ENCODE assay signal across 1 cellular context in the genomic region with DNA sequence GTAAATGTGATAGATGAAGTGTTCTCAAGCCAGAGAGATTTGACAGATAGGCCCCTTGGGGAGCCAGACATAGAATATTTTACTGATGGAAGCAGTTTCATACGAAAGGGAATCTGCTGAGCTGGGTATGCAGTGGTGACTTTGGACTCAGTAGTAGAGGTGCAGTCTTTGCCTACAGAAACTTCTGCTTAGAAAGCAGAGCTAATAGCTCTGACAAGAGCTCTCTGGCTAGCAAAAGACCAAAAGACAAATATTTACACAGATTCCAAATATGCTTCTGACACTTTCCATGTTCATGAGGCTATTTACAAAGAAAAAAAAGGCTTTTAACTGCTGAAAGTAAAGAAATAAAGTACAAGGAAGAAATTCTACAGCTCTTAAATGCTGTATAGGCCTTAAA.
TF ChIP-seq lines count a peak whose summit lies in the region.
"Not testable (repeated sequence)": the region's sequence is repeated elsewhere in the genome, so short reads cannot be mapped to it uniquely, and the experiment has no call there.

No MANE protein-coding gene starts in this region.

TF ChIP-seq in HepG2, 621 proteins besides CTCF, POLR2A, EP300 and RAD21 (continues in another document):
- TF ChIP-seq HDAC2 (CRISPR knock-in tag; IDR thresholded peaks at IDR 0.05) (peak; percentile 61), ISL2 (CRISPR knock-in tag; IDR thresholded peaks at IDR 0.05) (peak; percentile 92), CREM (IDR thresholded peaks at IDR 0.05) (peak; percentile 63), ZNF331 (CRISPR knock-in tag; IDR thresholded peaks at IDR 0.05) (0 out of 2 replicates have a peak, but pooled peaks have one; percentile 43), PPARG (CRISPR knock-in tag; conservative IDR thresholded peaks at IDR 0.05) (peak; percentile 46; the same call in 1 of the 2 replicates), HMG20A (CRISPR knock-in tag; IDR thresholded peaks at IDR 0.05; ENCODE audit: borderline replicate concordance) (peak; percentile 76; the same call in 1 of the 2 replicates), SAP130 (CRISPR knock-in tag; IDR thresholded peaks at IDR 0.05; ENCODE audit: low read depth) (peak; percentile 81), ZNF460 (CRISPR knock-in tag; IDR thresholded peaks at IDR 0.05; ENCODE audit: borderline replicate concordance) (peak; percentile 27; the same call in 1 of the 2 replicates), TBX2 (CRISPR knock-in tag; IDR thresholded peaks at IDR 0.05; ENCODE audit: borderline replicate concordance) (peak; percentile 63; the same call in 1 of the 2 replicates), HOXA5 (CRISPR knock-in tag; IDR thresholded peaks at IDR 0.05) (peak; percentile 50; the same call in 1 of the 2 replicates), MEF2D (CRISPR knock-in tag; IDR thresholded peaks at IDR 0.05) (peak; percentile 46; the same call in 1 of the 2 replicates), MAFF (IDR thresholded peaks at IDR 0.05; ENCODE audit: low read depth, low read length) (peak; percentile 78), ZNF816 (CRISPR knock-in tag; IDR thresholded peaks at IDR 0.05; ENCODE audit: borderline replicate concordance) (peak; percentile 60), ASH2L (IDR thresholded peaks at IDR 0.05; ENCODE audit: insufficient read length, low read depth, low read length) (peak; percentile 20), HOXD1 (CRISPR knock-in tag; IDR thresholded peaks at IDR 0.05) (0 out of 2 replicates have a peak, but pooled peaks have one; percentile 22), PHF5A (CRISPR knock-in tag; IDR thresholded peaks at IDR 0.05; ENCODE audit: low read depth, unreplicated experiment) (peak; percentile 49), ZFP1 (CRISPR knock-in tag; IDR thresholded peaks at IDR 0.05) (peak; percentile 36; the same call in 1 of the 2 replicates), GATAD2A (CRISPR knock-in tag; IDR thresholded peaks at IDR 0.05) (peak; percentile 76), FOXA1 (IDR thresholded peaks at IDR 0.05) (0 out of 2 replicates have a peak, but pooled peaks have one; percentile 9), FOXA1 (CRISPR knock-in tag; IDR thresholded peaks at IDR 0.05) (peak; percentile 58), ZNF792 (CRISPR knock-in tag; IDR thresholded peaks at IDR 0.05) (0 out of 2 replicates have a peak, but pooled peaks have one; percentile 18), DNMT3B (CRISPR knock-in tag; conservative IDR thresholded peaks at IDR 0.05) (0 out of 2 replicates have a peak, but pooled peaks have one; percentile 61), HDAC1 (CRISPR knock-in tag; IDR thresholded peaks at IDR 0.05) (peak; percentile 21; the same call in 1 of the 2 replicates), ZNF33A (CRISPR knock-in tag; IDR thresholded peaks at IDR 0.05; ENCODE audit: borderline replicate concordance) (peak; percentile 64; the same call in 1 of the 2 replicates), ZNF878 (CRISPR knock-in tag; IDR thresholded peaks at IDR 0.05) (0 out of 2 replicates have a peak, but pooled peaks have one; percentile 65), TEAD3 (CRISPR knock-in tag; optimal IDR thresholded peaks at IDR 0.05; ENCODE audit: borderline replicate concordance) (peak; percentile 83), HNF4A (CRISPR knock-in tag; IDR thresholded peaks at IDR 0.05) (peak; percentile 70), NR2F6 (IDR thresholded peaks at IDR 0.05) (peak; percentile 55; the same call in 1 of the 2 replicates), NFIC (IDR thresholded peaks at IDR 0.05; ENCODE audit: low read length) (peak; percentile 54; the same call in 1 of the 2 replicates), ZNF629 (CRISPR knock-in tag; conservative IDR thresholded peaks at IDR 0.05) (peak; percentile 37; the same call in 1 of the 2 replicates), ZNF850 (CRISPR knock-in tag; conservative IDR thresholded peaks at IDR 0.05) (0 out of 2 replicates have a peak, but pooled peaks have one; percentile 58), RXRB (CRISPR knock-in tag; IDR thresholded peaks at IDR 0.05; ENCODE audit: borderline replicate concordance) (peak; percentile 75; the same call in 1 of the 2 replicates), SP5 (CRISPR knock-in tag; IDR thresholded peaks at IDR 0.05; ENCODE audit: borderline replicate concordance, low read depth) (0 out of 2 replicates have a peak, but pooled peaks have one; percentile 28), CEBPG (CRISPR knock-in tag; IDR thresholded peaks at IDR 0.05) (peak; percentile 31; the same call in 1 of the 2 replicates), SMAD3 (CRISPR knock-in tag; IDR thresholded peaks at IDR 0.05) (0 out of 2 replicates have a peak, but pooled peaks have one; percentile 17), PAF1 (CRISPR knock-in tag; IDR thresholded peaks at IDR 0.05) (0 out of 2 replicates have a peak, but pooled peaks have one; percentile 27), ELF3 (CRISPR knock-in tag; IDR thresholded peaks at IDR 0.05) (peak; percentile 60), SOX13 (CRISPR knock-in tag; conservative IDR thresholded peaks at IDR 0.05 in 1 of 2, IDR thresholded peaks at IDR 0.05 in 1 of 2) (peak in 1 of 2 experiments; percentile 78; a peak in 2 of 4 replicates)
- TF ChIP-seq, protein P1, sequence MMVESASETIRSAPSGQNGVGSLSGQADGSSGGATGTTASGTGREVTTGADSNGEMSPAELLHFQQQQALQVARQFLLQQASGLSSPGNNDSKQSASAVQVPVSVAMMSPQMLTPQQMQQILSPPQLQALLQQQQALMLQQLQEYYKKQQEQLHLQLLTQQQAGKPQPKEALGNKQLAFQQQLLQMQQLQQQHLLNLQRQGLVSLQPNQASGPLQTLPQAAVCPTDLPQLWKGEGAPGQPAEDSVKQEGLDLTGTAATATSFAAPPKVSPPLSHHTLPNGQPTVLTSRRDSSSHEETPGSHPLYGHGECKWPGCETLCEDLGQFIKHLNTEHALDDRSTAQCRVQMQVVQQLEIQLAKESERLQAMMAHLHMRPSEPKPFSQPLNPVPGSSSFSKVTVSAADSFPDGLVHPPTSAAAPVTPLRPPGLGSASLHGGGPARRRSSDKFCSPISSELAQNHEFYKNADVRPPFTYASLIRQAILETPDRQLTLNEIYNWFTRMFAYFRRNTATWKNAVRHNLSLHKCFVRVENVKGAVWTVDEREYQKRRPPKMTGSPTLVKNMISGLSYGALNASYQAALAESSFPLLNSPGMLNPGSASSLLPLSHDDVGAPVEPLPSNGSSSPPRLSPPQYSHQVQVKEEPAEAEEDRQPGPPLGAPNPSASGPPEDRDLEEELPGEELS (CRISPR knock-in tag; IDR thresholded peaks at IDR 0.05): peak; percentile 81
- not testable (repeated sequence) for TF ChIP-seq CREM (CRISPR knock-in tag; IDR thresholded peaks at IDR 0.05); NR2F6 (CRISPR knock-in tag; IDR thresholded peaks at IDR 0.05); SOX13 (IDR thresholded peaks at IDR 0.05)
- TF ChIP-seq, protein P2, sequence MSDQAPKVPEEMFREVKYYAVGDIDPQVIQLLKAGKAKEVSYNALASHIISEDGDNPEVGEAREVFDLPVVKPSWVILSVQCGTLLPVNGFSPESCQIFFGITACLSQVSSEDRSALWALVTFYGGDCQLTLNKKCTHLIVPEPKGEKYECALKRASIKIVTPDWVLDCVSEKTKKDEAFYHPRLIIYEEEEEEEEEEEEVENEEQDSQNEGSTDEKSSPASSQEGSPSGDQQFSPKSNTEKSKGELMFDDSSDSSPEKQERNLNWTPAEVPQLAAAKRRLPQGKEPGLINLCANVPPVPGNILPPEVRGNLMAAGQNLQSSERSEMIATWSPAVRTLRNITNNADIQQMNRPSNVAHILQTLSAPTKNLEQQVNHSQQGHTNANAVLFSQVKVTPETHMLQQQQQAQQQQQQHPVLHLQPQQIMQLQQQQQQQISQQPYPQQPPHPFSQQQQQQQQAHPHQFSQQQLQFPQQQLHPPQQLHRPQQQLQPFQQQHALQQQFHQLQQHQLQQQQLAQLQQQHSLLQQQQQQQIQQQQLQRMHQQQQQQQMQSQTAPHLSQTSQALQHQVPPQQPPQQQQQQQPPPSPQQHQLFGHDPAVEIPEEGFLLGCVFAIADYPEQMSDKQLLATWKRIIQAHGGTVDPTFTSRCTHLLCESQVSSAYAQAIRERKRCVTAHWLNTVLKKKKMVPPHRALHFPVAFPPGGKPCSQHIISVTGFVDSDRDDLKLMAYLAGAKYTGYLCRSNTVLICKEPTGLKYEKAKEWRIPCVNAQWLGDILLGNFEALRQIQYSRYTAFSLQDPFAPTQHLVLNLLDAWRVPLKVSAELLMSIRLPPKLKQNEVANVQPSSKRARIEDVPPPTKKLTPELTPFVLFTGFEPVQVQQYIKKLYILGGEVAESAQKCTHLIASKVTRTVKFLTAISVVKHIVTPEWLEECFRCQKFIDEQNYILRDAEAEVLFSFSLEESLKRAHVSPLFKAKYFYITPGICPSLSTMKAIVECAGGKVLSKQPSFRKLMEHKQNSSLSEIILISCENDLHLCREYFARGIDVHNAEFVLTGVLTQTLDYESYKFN (CRISPR knock-in tag; conservative IDR thresholded peaks at IDR 0.05): peak; percentile 78
- TF ChIP-seq, protein P3, sequence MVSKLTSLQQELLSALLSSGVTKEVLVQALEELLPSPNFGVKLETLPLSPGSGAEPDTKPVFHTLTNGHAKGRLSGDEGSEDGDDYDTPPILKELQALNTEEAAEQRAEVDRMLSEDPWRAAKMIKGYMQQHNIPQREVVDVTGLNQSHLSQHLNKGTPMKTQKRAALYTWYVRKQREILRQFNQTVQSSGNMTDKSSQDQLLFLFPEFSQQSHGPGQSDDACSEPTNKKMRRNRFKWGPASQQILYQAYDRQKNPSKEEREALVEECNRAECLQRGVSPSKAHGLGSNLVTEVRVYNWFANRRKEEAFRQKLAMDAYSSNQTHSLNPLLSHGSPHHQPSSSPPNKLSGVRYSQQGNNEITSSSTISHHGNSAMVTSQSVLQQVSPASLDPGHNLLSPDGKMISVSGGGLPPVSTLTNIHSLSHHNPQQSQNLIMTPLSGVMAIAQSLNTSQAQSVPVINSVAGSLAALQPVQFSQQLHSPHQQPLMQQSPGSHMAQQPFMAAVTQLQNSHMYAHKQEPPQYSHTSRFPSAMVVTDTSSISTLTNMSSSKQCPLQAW (CRISPR knock-in tag; IDR thresholded peaks at IDR 0.05): 0 out of 2 replicates have a peak, but pooled peaks have one; percentile 50
- TF ChIP-seq, protein P4, sequence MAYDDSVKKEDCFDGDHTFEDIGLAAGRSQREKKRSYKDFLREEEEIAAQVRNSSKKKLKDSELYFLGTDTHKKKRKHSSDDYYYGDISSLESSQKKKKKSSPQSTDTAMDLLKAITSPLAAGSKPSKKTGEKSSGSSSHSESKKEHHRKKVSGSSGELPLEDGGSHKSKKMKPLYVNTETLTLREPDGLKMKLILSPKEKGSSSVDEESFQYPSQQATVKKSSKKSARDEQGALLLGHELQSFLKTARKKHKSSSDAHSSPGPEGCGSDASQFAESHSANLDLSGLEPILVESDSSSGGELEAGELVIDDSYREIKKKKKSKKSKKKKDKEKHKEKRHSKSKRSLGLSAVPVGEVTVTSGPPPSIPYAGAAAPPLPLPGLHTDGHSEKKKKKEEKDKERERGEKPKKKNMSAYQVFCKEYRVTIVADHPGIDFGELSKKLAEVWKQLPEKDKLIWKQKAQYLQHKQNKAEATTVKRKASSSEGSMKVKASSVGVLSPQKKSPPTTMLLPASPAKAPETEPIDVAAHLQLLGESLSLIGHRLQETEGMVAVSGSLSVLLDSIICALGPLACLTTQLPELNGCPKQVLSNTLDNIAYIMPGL (CRISPR knock-in tag; IDR thresholded peaks at IDR 0.05; ENCODE audit: borderline replicate concordance in 1 of 2, low read depth in 1 of 2): 0 out of 4 replicates have a peak, but pooled peaks of 1 of the 2 experiments have one; percentile 11
- TF ChIP-seq, protein P5, sequence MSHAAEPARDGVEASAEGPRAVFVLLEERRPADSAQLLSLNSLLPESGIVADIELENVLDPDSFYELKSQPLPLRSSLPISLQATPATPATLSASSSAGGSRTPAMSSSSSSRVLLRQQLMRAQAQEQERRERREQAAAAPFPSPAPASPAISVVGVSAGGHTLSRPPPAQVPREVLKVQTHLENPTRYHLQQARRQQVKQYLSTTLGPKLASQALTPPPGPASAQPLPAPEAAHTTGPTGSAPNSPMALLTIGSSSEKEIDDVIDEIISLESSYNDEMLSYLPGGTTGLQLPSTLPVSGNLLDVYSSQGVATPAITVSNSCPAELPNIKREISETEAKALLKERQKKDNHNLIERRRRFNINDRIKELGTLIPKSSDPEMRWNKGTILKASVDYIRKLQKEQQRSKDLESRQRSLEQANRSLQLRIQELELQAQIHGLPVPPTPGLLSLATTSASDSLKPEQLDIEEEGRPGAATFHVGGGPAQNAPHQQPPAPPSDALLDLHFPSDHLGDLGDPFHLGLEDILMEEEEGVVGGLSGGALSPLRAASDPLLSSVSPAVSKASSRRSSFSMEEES (CRISPR knock-in tag; IDR thresholded peaks at IDR 0.05): peak; percentile 17; the same call in 1 of the 2 replicates
- TF ChIP-seq, protein P6, sequence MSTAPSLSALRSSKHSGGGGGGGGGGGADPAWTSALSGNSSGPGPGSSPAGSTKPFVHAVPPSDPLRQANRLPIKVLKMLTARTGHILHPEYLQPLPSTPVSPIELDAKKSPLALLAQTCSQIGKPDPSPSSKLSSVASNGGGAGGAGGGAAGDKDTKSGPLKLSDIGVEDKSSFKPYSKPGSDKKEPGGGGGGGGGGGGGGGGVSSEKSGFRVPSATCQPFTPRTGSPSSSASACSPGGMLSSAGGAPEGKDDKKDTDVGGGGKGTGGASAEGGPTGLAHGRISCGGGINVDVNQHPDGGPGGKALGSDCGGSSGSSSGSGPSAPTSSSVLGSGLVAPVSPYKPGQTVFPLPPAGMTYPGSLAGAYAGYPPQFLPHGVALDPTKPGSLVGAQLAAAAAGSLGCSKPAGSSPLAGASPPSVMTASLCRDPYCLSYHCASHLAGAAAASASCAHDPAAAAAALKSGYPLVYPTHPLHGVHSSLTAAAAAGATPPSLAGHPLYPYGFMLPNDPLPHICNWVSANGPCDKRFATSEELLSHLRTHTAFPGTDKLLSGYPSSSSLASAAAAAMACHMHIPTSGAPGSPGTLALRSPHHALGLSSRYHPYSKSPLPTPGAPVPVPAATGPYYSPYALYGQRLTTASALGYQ (CRISPR knock-in tag; IDR thresholded peaks at IDR 0.05): peak; percentile 87; the same call in 1 of the 2 replicates
- TF ChIP-seq, protein P7, sequence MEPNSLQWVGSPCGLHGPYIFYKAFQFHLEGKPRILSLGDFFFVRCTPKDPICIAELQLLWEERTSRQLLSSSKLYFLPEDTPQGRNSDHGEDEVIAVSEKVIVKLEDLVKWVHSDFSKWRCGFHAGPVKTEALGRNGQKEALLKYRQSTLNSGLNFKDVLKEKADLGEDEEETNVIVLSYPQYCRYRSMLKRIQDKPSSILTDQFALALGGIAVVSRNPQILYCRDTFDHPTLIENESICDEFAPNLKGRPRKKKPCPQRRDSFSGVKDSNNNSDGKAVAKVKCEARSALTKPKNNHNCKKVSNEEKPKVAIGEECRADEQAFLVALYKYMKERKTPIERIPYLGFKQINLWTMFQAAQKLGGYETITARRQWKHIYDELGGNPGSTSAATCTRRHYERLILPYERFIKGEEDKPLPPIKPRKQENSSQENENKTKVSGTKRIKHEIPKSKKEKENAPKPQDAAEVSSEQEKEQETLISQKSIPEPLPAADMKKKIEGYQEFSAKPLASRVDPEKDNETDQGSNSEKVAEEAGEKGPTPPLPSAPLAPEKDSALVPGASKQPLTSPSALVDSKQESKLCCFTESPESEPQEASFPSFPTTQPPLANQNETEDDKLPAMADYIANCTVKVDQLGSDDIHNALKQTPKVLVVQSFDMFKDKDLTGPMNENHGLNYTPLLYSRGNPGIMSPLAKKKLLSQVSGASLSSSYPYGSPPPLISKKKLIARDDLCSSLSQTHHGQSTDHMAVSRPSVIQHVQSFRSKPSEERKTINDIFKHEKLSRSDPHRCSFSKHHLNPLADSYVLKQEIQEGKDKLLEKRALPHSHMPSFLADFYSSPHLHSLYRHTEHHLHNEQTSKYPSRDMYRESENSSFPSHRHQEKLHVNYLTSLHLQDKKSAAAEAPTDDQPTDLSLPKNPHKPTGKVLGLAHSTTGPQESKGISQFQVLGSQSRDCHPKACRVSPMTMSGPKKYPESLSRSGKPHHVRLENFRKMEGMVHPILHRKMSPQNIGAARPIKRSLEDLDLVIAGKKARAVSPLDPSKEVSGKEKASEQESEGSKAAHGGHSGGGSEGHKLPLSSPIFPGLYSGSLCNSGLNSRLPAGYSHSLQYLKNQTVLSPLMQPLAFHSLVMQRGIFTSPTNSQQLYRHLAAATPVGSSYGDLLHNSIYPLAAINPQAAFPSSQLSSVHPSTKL (CRISPR knock-in tag; IDR thresholded peaks at IDR 0.05): peak; percentile 93
